Comparison of ENCODE assay signal across 16 cellular contexts in the genomic region with DNA sequence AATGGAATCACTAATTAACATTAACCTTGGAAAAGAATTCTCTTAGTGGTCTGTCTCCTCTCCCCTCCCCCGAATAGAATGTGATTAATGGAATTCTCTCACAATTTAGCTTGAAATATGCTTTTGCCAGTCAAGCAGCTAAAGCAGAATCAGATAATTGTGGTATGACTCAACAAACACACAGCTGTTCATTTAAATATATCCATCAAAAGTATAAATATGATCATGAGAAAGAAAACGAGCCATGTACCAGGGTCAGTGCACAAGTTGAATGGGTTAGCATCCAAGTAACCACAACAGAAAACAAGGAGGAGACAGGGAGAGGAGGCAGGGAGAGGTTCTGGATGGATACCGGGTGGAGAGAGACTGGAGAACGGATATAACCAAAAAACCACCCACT.
A peak's percentile ranks its signal among the peaks of the same experiment; 100 is the strongest.
DNase-seq lines count a peak whose midpoint lies in the region; ATAC-seq and TF ChIP-seq lines count a peak whose summit lies in the region.
"Had no signal": no experiment of that assay in that cellular context is flagged by ENCODE, and none has a peak within 500 bp of the region (broad histone marks: within the 10 kb centered on the region; RNA-seq: fewer than 3 reads in every experiment).

No MANE protein-coding gene starts in this region.

- no peaks in the 10 kb centered on the region for H3K9me3 ChIP-seq in right atrium auricular region
- no peaks in the 10 kb centered on the region for H3K9me3 ChIP-seq in vagina
- H3K9me3 ChIP-seq: adrenal gland, mucosa of descending colon, tibial nerve had no signal

- H3K27me3 ChIP-seq in right atrium auricular region = no peaks in the 10 kb centered on the region
- no peaks in the 10 kb centered on the region for H3K27me3 ChIP-seq in vagina
- no peaks in the 10 kb centered on the region for H3K27me3 ChIP-seq in H7 (ENCODE audit: control insufficient read depth, insufficient read depth, low read length)
- H3K27me3 ChIP-seq: adrenal gland, hepatocyte, tibial nerve had no signal

- intact Hi-C loops in left ventricle myocardium superior (cut with micrococcal nuclease) (no loop called here), vagina (cut with DNase I) (no loop called here)

- H3K4me1 ChIP-seq in right atrium auricular region (peaks cover 0 to 42% of the 10 kb centered on the region in 2 donors), vagina (no peaks in the 10 kb centered on the region)

- in situ Hi-C loops in astrocyte of the cerebellum (cut with HindIII; ENCODE audit: low sequenced_read_pairs) = no loop called here

- ATAC-seq in left ventricle myocardium superior (peak; percentile 18), GM21390 (IDR thresholded peaks at IDR 0.05; ENCODE audit: unreplicated experiment) (no peak)
- ATAC-seq: mucosa of descending colon; stimulated activated naive B cell treated with anti-CD40 and anti-IgM and Interleukin-4, amounts not matched to agents 10 μg/mL and 1 μg/mL and 100 μg/mL, for 72 hours had no signal

- DNase-seq in left ventricle myocardium superior = no peak
- no peak for DNase-seq in right atrium auricular region (ENCODE audit: low spot score)
- peak; percentile 68 for DNase-seq in astrocyte of the cerebellum (ENCODE audit: low read depth)
- peak; percentile 36 for DNase-seq in kidney glomerular epithelial cell (lab: John Stamatoyannopoulos, UW)
- no peak for DNase-seq in vagina (ENCODE audit: extremely low spot score in 2 of 2)
- DNase-seq in NCI-H187 (lab: John Stamatoyannopoulos, UW) = no peak
- DNase-seq in H7 = no peak
- DNase-seq: activated CD4-positive, alpha-beta T cell treated with anti-CD3 and anti-CD28 coated beads, Interleukin-2, amount 50 U/mL, for 48 hours; adrenal gland; mucosa of descending colon; NCI-H1092 treated with DMSO at 0.1 percent for 48 hours; stimulated activated naive B cell treated with anti-CD40 and anti-IgM and Interleukin-4, amounts not matched to agents 10 μg/mL and 1 μg/mL and 100 μg/mL, for 72 hours had no signal

- TF ChIP-seq POLR2A in vagina (IDR thresholded peaks at IDR 0.05) = no peak

- H3K27ac ChIP-seq in right atrium auricular region = peak overlapping the region in 1 of 2 donors; percentile 69
- no peak overlapping the region for H3K27ac ChIP-seq in vagina
- H3K27ac ChIP-seq: coronary artery, hepatocyte, tibial nerve had no signal

- no peak for TF ChIP-seq CTCF in right atrium auricular region (IDR thresholded peaks at IDR 0.05)
- TF ChIP-seq CTCF in astrocyte of the cerebellum (IDR thresholded peaks at IDR 0.05; ENCODE audit: low read depth, low read length, missing control alignments) = no peak
- no peak for TF ChIP-seq CTCF in vagina (IDR thresholded peaks at IDR 0.05)

- H3K36me3 ChIP-seq in right atrium auricular region (no peaks in the 10 kb centered on the region), vagina (no peaks in the 10 kb centered on the region), H7 (replicated peaks; ENCODE audit: control insufficient read depth, insufficient read depth, low read length) (no peaks in the 10 kb centered on the region)
- H3K36me3 ChIP-seq: adrenal gland, tibial nerve had no signal

- H3K4me3 ChIP-seq in right atrium auricular region (no peak overlapping the region), astrocyte of the cerebellum (ENCODE audit: low read depth, low read length) (no peak overlapping the region), vagina (no peak overlapping the region), H7 (ENCODE audit: insufficient read depth, low read depth, low read length) (no peak overlapping the region)
- H3K4me3 ChIP-seq: adrenal gland, coronary artery, hepatocyte, mucosa of descending colon, tibial nerve had no signal

Comparison
In these comparisons a context has a peak if more than half of its experiments do, and no peak if none do; other contexts are left out.
1. DNase-seq: peak in astrocyte of the cerebellum (single experiment) and kidney glomerular epithelial cell (single experiment); none in left ventricle myocardium superior (single experiment), right atrium auricular region (single experiment), vagina (0 of 2), NCI-H187 (0 of 2) and H7 (single experiment).